Comparison of ENCODE assay signal across 24 cellular contexts in genomic region chr11:9714540-9714939, GRCh38. TPM values are rescaled to one million over a fixed set of nuclear protein-coding genes. Genes with fewer than 3 reads are reported as not detected.
A peak's percentile ranks its signal among the peaks of the same experiment; 100 is the strongest.
DNase-seq lines count a peak whose midpoint lies in the region; ATAC-seq and TF ChIP-seq lines count a peak whose summit lies in the region.
"Had no signal": no experiment of that assay in that cellular context is flagged by ENCODE, and none has a peak within 500 bp of the region (broad histone marks: within the 10 kb centered on the region; RNA-seq: fewer than 3 reads in every experiment).

No MANE protein-coding gene starts in this region.

- POLR2A ChIA-PET in activated CD4-positive, alpha-beta T cell treated with anti-CD3 and anti-CD28 coated beads for 36 hours (lab: Charles Lee): no interaction called here

- peaks cover 15% of the 10 kb centered on the region for H3K4me1 Mint-ChIP-seq in activated CD4-positive, alpha-beta T cell treated with anti-CD3 and anti-CD28 coated beads for 36 hours

- H3K9me3 Mint-ChIP-seq in activated CD4-positive, alpha-beta T cell treated with anti-CD3 and anti-CD28 coated beads for 36 hours (ENCODE audit: low read depth): peaks cover 9% of the 10 kb centered on the region
- H3K9me3 Mint-ChIP-seq: nephron; stimulated activated effector memory CD8-positive, alpha-beta T cell treated with anti-CD3 and anti-CD28 coated beads, Interleukin-12 subunit alpha, Interleukin-12 subunit beta, amount 100 ng/mL, for 72 hours had no signal

- peak overlapping the region in 5 of 8 donors; percentile 8 to 85 (median 63) for H3K27ac ChIP-seq in spleen
- H3K27ac ChIP-seq: 22Rv1, parathyroid adenoma, RWPE1, vagina had no signal

- H3K27ac Mint-ChIP-seq in activated CD4-positive, alpha-beta T cell treated with anti-CD3 and anti-CD28 coated beads for 36 hours: no peak overlapping the region
- H3K27ac Mint-ChIP-seq: nephron; stimulated activated effector memory CD8-positive, alpha-beta T cell treated with anti-CD3 and anti-CD28 coated beads, Interleukin-12 subunit alpha, Interleukin-12 subunit beta, amount 100 ng/mL, for 72 hours; T-helper 1 cell treated with Interleukin-12 subunit alpha and Interleukin-12 subunit beta and Interleukin-4 antibody, amounts not matched to agents 30 μg/mL and 1 μg/mL, for 36 hours had no signal

- peaks cover 32 to 100% (median 84%) of the 10 kb centered on the region in 6 donors for H3K4me1 ChIP-seq in spleen

- in situ Hi-C loops in KBM-7 (cut with MboI; ENCODE audit: low pct_unique_long_range_greater_than_20kb, low sequenced_read_pairs): no loop called here

- TF ChIP-seq CTCF in spleen (IDR thresholded peaks at IDR 0.05 in 8 of 11, conservative IDR thresholded peaks at IDR 0.05 in 3 of 11): no peak

- intact Hi-C loops in activated CD4-positive, alpha-beta T cell treated with anti-CD3 and anti-CD28 coated beads for 36 hours (cut with DNase I, micrococcal nuclease): no loop called here
- intact Hi-C loops in spleen (cut with DNase I; ENCODE audit: low total_unique reads): no loop called here

- CTCF ChIA-PET in activated CD4-positive, alpha-beta T cell treated with anti-CD3 and anti-CD28 coated beads for 36 hours (lab: Charles Lee): no interaction called here

- H3K4me3 ChIP-seq in spleen: no peak overlapping the region
- H3K4me3 ChIP-seq: vagina had no signal

- no peak for DNase-seq in activated CD4-positive, alpha-beta T cell treated with anti-CD3 and anti-CD28 coated beads for 36 hours
- no peak for DNase-seq in activated CD4-positive, alpha-beta T cell treated with anti-CD3 and anti-CD28 coated beads, Interleukin-2, amount 50 U/mL, for 48 hours
- peak; percentile 5 for DNase-seq in RPMI7951 (ENCODE audit: low read depth)
- DNase-seq in fibroblast of gingiva (ENCODE audit: low read depth): peak; percentile 15
- no peak for DNase-seq in spleen
- no peak for DNase-seq in KBM-7
- DNase-seq: activated CD4-positive, alpha-beta T cell treated with anti-CD3 and anti-CD28 coated beads for 1 hour; activated CD8-positive, alpha-beta memory T cell treated with anti-CD3 and anti-CD28 coated beads for 24 hours; activated effector memory CD4-positive, alpha-beta T cell treated with anti-CD3 and anti-CD28 coated beads, Interleukin-2, amount 50 U/mL, for 16 hours; dermis blood vessel endothelial cell; MM.1S; NCI-H2029 treated with DMSO at 0.1 percent for 48 hours; NCI-H2227 treated with DMSO at 0.1 percent for 48 hours; NCI-H748 treated with DMSO at 0.1 percent for 48 hours; stimulated activated CD4-positive, alpha-beta T cell treated with anti-CD3 and anti-CD28 coated beads, Interleukin-4, amount 100 ng/mL, for 1 hour had no signal

- 43 to 88% (median 80%) methylated on average over 5 of the region's 5 CpGs for WGBS in spleen, 5 donors

- H3K9me3 ChIP-seq in spleen: peaks cover 0 to 6% (median 0%) of the 10 kb centered on the region in 8 donors
- H3K9me3 ChIP-seq: vagina had no signal

- ATAC-seq in activated CD4-positive, alpha-beta T cell treated with anti-CD3 and anti-CD28 coated beads for 36 hours: peak; percentile 28
- no peak for ATAC-seq in GM21528 (IDR thresholded peaks at IDR 0.05; ENCODE audit: low FRiP score, unreplicated experiment)
- no peak for ATAC-seq in HG02798 (IDR thresholded peaks at IDR 0.05; ENCODE audit: poor library complexity, unreplicated experiment)
- ATAC-seq: stimulated activated effector memory CD8-positive, alpha-beta T cell treated with anti-CD3 and anti-CD28 coated beads, Interleukin-12 subunit alpha, Interleukin-12 subunit beta, amount 100 ng/mL, for 72 hours had no signal

- peaks cover 15% of the 10 kb centered on the region for H3K36me3 Mint-ChIP-seq in activated CD4-positive, alpha-beta T cell treated with anti-CD3 and anti-CD28 coated beads for 36 hours (ENCODE audit: low read depth)

- no peaks in the 10 kb centered on the region for H3K27me3 ChIP-seq in spleen (replicated peaks in 1 of 7)
- H3K27me3 ChIP-seq: vagina had no signal

- peaks cover 0 to 31% (median 8%) of the 10 kb centered on the region in 6 donors for H3K36me3 ChIP-seq in spleen

- peaks cover 2% of the 10 kb centered on the region for H3K27me3 Mint-ChIP-seq in activated CD4-positive, alpha-beta T cell treated with anti-CD3 and anti-CD28 coated beads for 36 hours

- no peak for TF ChIP-seq POLR2A in spleen (IDR thresholded peaks at IDR 0.05)

- no peak overlapping the region for H3K4me3 Mint-ChIP-seq in activated CD4-positive, alpha-beta T cell treated with anti-CD3 and anti-CD28 coated beads for 36 hours
- H3K4me3 Mint-ChIP-seq: nephron; stimulated activated effector memory CD8-positive, alpha-beta T cell treated with anti-CD3 and anti-CD28 coated beads, Interleukin-12 subunit alpha, Interleukin-12 subunit beta, amount 100 ng/mL, for 72 hours; T-helper 1 cell treated with Interleukin-12 subunit alpha and Interleukin-12 subunit beta and Interleukin-4 antibody, amounts not matched to agents 30 μg/mL and 1 μg/mL, for 36 hours had no signal

RNA-seq across cellular contexts. Expression of gene SWAP70, which starts 50.7 kb away (rescaled TPM):
- total RNA-seq in activated CD4-positive, alpha-beta T cell treated with anti-CD3 and anti-CD28 coated beads for 36 hours: 1 to 10 TPM; 7.5 to 9.7 TPM
- total RNA-seq in RPMI7951 (2014; rRNA removed; shearing (Covaris generic)): 20.2 and 25.6 TPM in 2 replicates
- total RNA-seq in spleen: 100 to 1,000 TPM in 6 of 7 donors, 10 to 100 TPM in 1; 95.2 to 130 (median 117) TPM
- polyA plus RNA-seq in spleen: 10 to 100 TPM; 34.9 to 55.0 (median 38.6) TPM

Comparison
In these comparisons a context has a peak if more than half of its experiments do, and no peak if none do; other contexts are left out.
1. DNase-seq: peak in RPMI7951 (single experiment) and fibroblast of gingiva (single experiment); none in activated CD4-positive, alpha-beta T cell treated with anti-CD3 and anti-CD28 coated beads for 36 hours (single experiment), activated CD4-positive, alpha-beta T cell treated with anti-CD3 and anti-CD28 coated beads, Interleukin-2, amount 50 U/mL, for 48 hours (0 of 2), spleen (single experiment) and KBM-7 (single experiment).